ENCODE assay signal across 36 cellular contexts in the genomic region with DNA sequence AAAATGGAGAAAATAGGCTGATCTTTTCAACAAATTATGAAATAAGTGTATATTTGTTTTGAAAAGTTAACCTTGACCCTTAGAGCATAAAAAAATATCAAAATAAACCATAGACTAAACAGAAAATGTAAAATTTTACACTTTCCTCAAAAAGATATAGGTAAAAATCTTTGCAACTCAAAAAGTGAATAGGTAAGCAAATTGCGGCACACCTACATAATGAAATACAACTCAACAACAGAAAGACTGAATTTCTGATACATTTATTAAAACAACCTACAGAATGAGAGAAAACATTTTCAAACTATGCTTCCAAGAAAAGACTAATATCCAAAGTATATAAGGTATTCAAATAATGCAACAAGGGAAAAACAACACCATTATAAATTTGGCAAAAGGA.
"Had no signal": no experiment of that assay in that cellular context is flagged by ENCODE, and none has a peak within 500 bp of the region (broad histone marks: within the 10 kb centered on the region; RNA-seq: fewer than 3 reads in every experiment).

No MANE protein-coding gene starts in this region.

- DNase-seq: Karpas-422, Kasumi-1, MG63, MM.1S, MV-4-11, NCI-H1048, NCI-H1092, NCI-H1092 treated with DMSO at 0.1 percent for 48 hours, NCI-H1105, NCI-H1105 treated with DMSO at 0.1 percent for 48 hours, NCI-H1417, NCI-H1417 treated with DMSO at 0.1 percent for 48 hours, NCI-H1436, NCI-H1436 treated with DMSO at 0.1 percent for 48 hours, NCI-H146, NCI-H1694, NCI-H1694 treated with DMSO at 0.1 percent for 48 hours, NCI-H187, NCI-H187 treated with DMSO at 0.1 percent for 48 hours, NCI-H1930, NCI-H2029, NCI-H2029 treated with DMSO at 0.1 percent for 48 hours, NCI-H2081, NCI-H2081 treated with DMSO at 0.1 percent for 48 hours, NCI-H2107, NCI-H2171, NCI-H2171 treated with DMSO at 0.1 percent for 48 hours, NCI-H2227 treated with DMSO at 0.1 percent for 48 hours, NCI-H226, NCI-H345, NCI-H446, NCI-H446 treated with DMSO at 0.1 percent for 48 hours, NCI-H510A, NCI-H510A treated with DMSO at 0.1 percent for 48 hours, NCI-H524, NCI-H524 treated with DMSO at 0.1 percent for 48 hours had no signal

- H3K4me3 ChIP-seq: MG63 had no signal

- H3K9me3 ChIP-seq: MG63 had no signal

- H3K27me3 ChIP-seq: MG63 had no signal

- H3K36me3 ChIP-seq: MG63 had no signal
